8 cellular contexts compared by ENCODE assay signal in genomic region chr1:70206833-70207232, GRCh38. TPM values are rescaled to one million over a fixed set of nuclear protein-coding genes. Genes with fewer than 3 reads are reported as not detected.
DNase-seq lines count a peak whose midpoint lies in the region; ATAC-seq and TF ChIP-seq lines count a peak whose summit lies in the region.
"Not testable (repeated sequence)": the region's sequence is repeated elsewhere in the genome, so short reads cannot be mapped to it uniquely, and the experiment has no call there.

No MANE protein-coding gene starts in this region.

- H3K79me2 ChIP-seq in PC-9 (ENCODE audit: low read depth), result peaks cover 98% of the 10 kb centered on the region

- H3K4me1 Mint-ChIP-seq in activated T-helper 1 cell treated with anti-CD3 and anti-CD28 coated beads, Interleukin-12 subunit alpha, Interleukin-12 subunit beta, Interleukin-2, Interleukin-4 antibody, amounts not matched to agents 30 ng/mL and 10 ng/mL and 1 ng/mL, durations not matched to agents 14 hours and 24 hours and 36 hours (ENCODE audit: low read depth), result peaks cover 69% of the 10 kb centered on the region
- peaks cover 24 to 99% (median 64%) of the 10 kb centered on the region in 4 donors for H3K4me1 Mint-ChIP-seq in naive thymus-derived CD8-positive, alpha-beta T cell
- peaks cover 48% of the 10 kb centered on the region for H3K4me1 Mint-ChIP-seq in stimulated activated memory B cell treated with anti-CD40 and anti-IgM and Interleukin-4, amounts not matched to agents 10 μg/mL and 1 μg/mL and 100 μg/mL, for 72 hours

- H3K9me2 ChIP-seq in PC-9 (ENCODE audit: insufficient read depth), result not testable (repeated sequence)

- not testable (repeated sequence) for H2AFZ ChIP-seq in PC-9

- POLR2A ChIA-PET in A673 (lab: Charles Lee; ENCODE audit: low non-redundant PET), result not testable (repeated sequence)
- POLR2A ChIA-PET in PC-9 (lab: Charles Lee; ENCODE audit: unreplicated experiment), result interaction anchor here (0.7 kb wide), 1 partner anchor 15 kb away, joined by 6 read pairs; the partner anchor contains the start of gene SRSF11
- POLR2A ChIA-PET in naive thymus-derived CD8-positive, alpha-beta T cell (lab: Charles Lee), result interaction anchor here (0.7 to 4.9 kb wide), 5 partner anchors 15 to 874 kb away, joined by 3 to 49 read pairs (median 4); partner anchors contain the start of genes ANKRD13C, CTH, SRSF11 and ZRANB2

- not testable (repeated sequence) for TF ChIP-seq CTCF in A673 (conservative IDR thresholded peaks at IDR 0.05; ENCODE audit: low read depth, low read length); PC-9 (conservative IDR thresholded peaks at IDR 0.05); coronary artery (IDR thresholded peaks at IDR 0.05); right atrium auricular region (IDR thresholded peaks at IDR 0.05)

- H4K20me1 ChIP-seq in PC-9 (ENCODE audit: insufficient read depth), result peaks cover 14% of the 10 kb centered on the region; the same call in 1 of the 2 replicates

- peak overlapping the region; percentile 100 for H3K4me3 Mint-ChIP-seq in activated T-helper 1 cell treated with anti-CD3 and anti-CD28 coated beads, Interleukin-12 subunit alpha, Interleukin-12 subunit beta, Interleukin-2, Interleukin-4 antibody, amounts not matched to agents 30 ng/mL and 10 ng/mL and 1 ng/mL, durations not matched to agents 14 hours and 24 hours and 36 hours
- H3K4me3 Mint-ChIP-seq in naive thymus-derived CD8-positive, alpha-beta T cell, result peak overlapping the region; percentile 94 to 99 (median 97)
- peak overlapping the region; percentile 97 for H3K4me3 Mint-ChIP-seq in stimulated activated memory B cell treated with anti-CD40 and anti-IgM and Interleukin-4, amounts not matched to agents 10 μg/mL and 1 μg/mL and 100 μg/mL, for 72 hours

- CTCF ChIA-PET in A673 (lab: Charles Lee), result not testable (repeated sequence)
- CTCF ChIA-PET in PC-9 (lab: Charles Lee), result interaction anchor here (0.7 kb wide), 1 partner anchor 79 kb away, joined by 14 read pairs; no protein-coding TSS in a partner anchor

- peak overlapping the region; percentile 95 for H3K4me2 ChIP-seq in PC-9

- H3K9me3 Mint-ChIP-seq in activated T-helper 1 cell treated with anti-CD3 and anti-CD28 coated beads, Interleukin-12 subunit alpha, Interleukin-12 subunit beta, Interleukin-2, Interleukin-4 antibody, amounts not matched to agents 30 ng/mL and 10 ng/mL and 1 ng/mL, durations not matched to agents 14 hours and 24 hours and 36 hours; naive thymus-derived CD8-positive, alpha-beta T cell; stimulated activated memory B cell treated with anti-CD40 and anti-IgM and Interleukin-4, amounts not matched to agents 10 μg/mL and 1 μg/mL and 100 μg/mL, for 72 hours: not testable (repeated sequence)

- not testable (repeated sequence) for H3F3A ChIP-seq in PC-9 (ENCODE audit: insufficient read depth, low read depth)

- not testable (repeated sequence) for DNase-seq in A673 (ENCODE audit: low spot score); HAP-1 (ENCODE audit: low spot score in 2 of 2); PC-9; activated T-helper 1 cell treated with anti-CD3 and anti-CD28 coated beads, Interleukin-12 subunit alpha, Interleukin-12 subunit beta, Interleukin-2, Interleukin-4 antibody, amounts not matched to agents 30 ng/mL and 10 ng/mL and 1 ng/mL, durations not matched to agents 14 hours and 24 hours and 36 hours (ENCODE audit: low spot score); coronary artery (ENCODE audit: low spot score); right atrium auricular region (ENCODE audit: low spot score); naive thymus-derived CD8-positive, alpha-beta T cell

- peaks cover 21% of the 10 kb centered on the region for H3K36me3 Mint-ChIP-seq in activated T-helper 1 cell treated with anti-CD3 and anti-CD28 coated beads, Interleukin-12 subunit alpha, Interleukin-12 subunit beta, Interleukin-2, Interleukin-4 antibody, amounts not matched to agents 30 ng/mL and 10 ng/mL and 1 ng/mL, durations not matched to agents 14 hours and 24 hours and 36 hours (ENCODE audit: low read depth)
- H3K36me3 Mint-ChIP-seq in naive thymus-derived CD8-positive, alpha-beta T cell, result peaks cover 0 to 25% (median 0%) of the 10 kb centered on the region in 3 donors
- H3K36me3 Mint-ChIP-seq in stimulated activated memory B cell treated with anti-CD40 and anti-IgM and Interleukin-4, amounts not matched to agents 10 μg/mL and 1 μg/mL and 100 μg/mL, for 72 hours, result not testable (repeated sequence)

- BruUV-seq in A673 (replicated peaks; lab: Mats Ljungman, UMichigan); PC-9 (replicated peaks; lab: Mats Ljungman, UMichigan): not testable (repeated sequence)

- H3K4me1 ChIP-seq in A673 (ENCODE audit: insufficient read depth, low read length, poor library complexity, severe bottlenecking) (peaks cover 15% of the 10 kb centered on the region), HAP-1 (peaks cover 28% of the 10 kb centered on the region), PC-9 (replicated peaks; ENCODE audit: insufficient read depth) (peaks cover 17% of the 10 kb centered on the region), right atrium auricular region (peaks cover 0 to 41% of the 10 kb centered on the region in 2 donors)

- intact Hi-C loops in A673 (cut with micrococcal nuclease; ENCODE audit: unreplicated experiment) (loop anchor here (5.0 kb wide), 1 partner anchor 155 kb away; no protein-coding TSS in a partner anchor), PC-9 (cut with micrococcal nuclease; ENCODE audit: unreplicated experiment) (loop anchor here (5.0 to 10.0 kb wide), 2 partner anchors 172 to 205 kb away; partner anchors contain the start of gene CTH)
- intact Hi-C loops in activated T-helper 1 cell treated with anti-CD3 and anti-CD28 coated beads, Interleukin-12 subunit alpha, Interleukin-12 subunit beta, Interleukin-2, Interleukin-4 antibody, amounts not matched to agents 30 ng/mL and 10 ng/mL and 1 ng/mL, durations not matched to agents 14 hours and 24 hours and 36 hours (cut with micrococcal nuclease), result not testable (repeated sequence)

- not testable (repeated sequence) for H3K9me3 ChIP-seq in A673 (ENCODE audit: low read depth, low read length, poor library complexity, severe bottlenecking); HAP-1; PC-9 (ENCODE audit: insufficient read depth, low read depth); right atrium auricular region

- H3K4me3 ChIP-seq in A673 (ENCODE audit: low read depth, low read length, poor library complexity, severe bottlenecking) (peak overlapping the region; percentile 67), HAP-1 (peak overlapping the region; percentile 77), PC-9 (peak overlapping the region; percentile 85), coronary artery (peak overlapping the region; percentile 70), right atrium auricular region (peak overlapping the region; percentile 75 to 93)

- not testable (repeated sequence) for H3K27me3 Mint-ChIP-seq in activated T-helper 1 cell treated with anti-CD3 and anti-CD28 coated beads, Interleukin-12 subunit alpha, Interleukin-12 subunit beta, Interleukin-2, Interleukin-4 antibody, amounts not matched to agents 30 ng/mL and 10 ng/mL and 1 ng/mL, durations not matched to agents 14 hours and 24 hours and 36 hours (ENCODE audit: insufficient read depth); naive thymus-derived CD8-positive, alpha-beta T cell; stimulated activated memory B cell treated with anti-CD40 and anti-IgM and Interleukin-4, amounts not matched to agents 10 μg/mL and 1 μg/mL and 100 μg/mL, for 72 hours

- H3K27ac ChIP-seq in A673 (ENCODE audit: low read depth, low read length, poor library complexity, severe bottlenecking) (peak overlapping the region; percentile 91), coronary artery (peak overlapping the region in 1 of 2 donors; percentile 80), right atrium auricular region (peak overlapping the region in 1 of 2 donors; percentile 1)
- H3K27ac ChIP-seq in PC-9, result not testable (repeated sequence)

- in situ Hi-C loops in HAP-1 (cut with MboI; ENCODE audit: low sequenced_read_pairs), result not testable (repeated sequence)

- ATAC-seq in naive thymus-derived CD8-positive, alpha-beta T cell; stimulated activated memory B cell treated with anti-CD40 and anti-IgM and Interleukin-4, amounts not matched to agents 10 μg/mL and 1 μg/mL and 100 μg/mL, for 72 hours: not testable (repeated sequence)

- peaks cover 13% of the 10 kb centered on the region for H3K36me3 ChIP-seq in A673 (ENCODE audit: insufficient read depth, low read length, poor library complexity, severe bottlenecking)
- H3K36me3 ChIP-seq in HAP-1 (replicated peaks); right atrium auricular region: not testable (repeated sequence)
- 0 out of 2 replicates have a peak, but pooled peaks cover 20% of the 10 kb centered on the region for H3K36me3 ChIP-seq in PC-9 (ENCODE audit: low read depth)

- H3K27ac Mint-ChIP-seq in activated T-helper 1 cell treated with anti-CD3 and anti-CD28 coated beads, Interleukin-12 subunit alpha, Interleukin-12 subunit beta, Interleukin-2, Interleukin-4 antibody, amounts not matched to agents 30 ng/mL and 10 ng/mL and 1 ng/mL, durations not matched to agents 14 hours and 24 hours and 36 hours, result peak overlapping the region; percentile 55
- H3K27ac Mint-ChIP-seq in naive thymus-derived CD8-positive, alpha-beta T cell, result peak overlapping the region in 8 of 10 donors; percentile 98 to 100 (median 99)
- not testable (repeated sequence) for H3K27ac Mint-ChIP-seq in stimulated activated memory B cell treated with anti-CD40 and anti-IgM and Interleukin-4, amounts not matched to agents 10 μg/mL and 1 μg/mL and 100 μg/mL, for 72 hours

- H3K27me3 ChIP-seq in A673 (replicated peaks; ENCODE audit: insufficient read depth, low read depth, low read length, poor library complexity); HAP-1 (ENCODE audit: low read depth); PC-9 (ENCODE audit: insufficient read depth, low read depth); right atrium auricular region: not testable (repeated sequence)

RNA-seq across cellular contexts. Expression of gene LRRC40, which starts 1.5 kb away (rescaled TPM):
- total RNA-seq in A673 (2021) (32.7 and 33.3 TPM in 2 replicates), PC-9 (2021) (10.6 and 12.0 TPM in 2 replicates), right atrium auricular region (10 to 100 TPM in 1 of 2 donors, 1 to 10 TPM in 1; 8.1 to 14.5 TPM)
- 22.6 and 23.4 TPM in 2 replicates for total RNA-seq in activated T-helper 1 cell treated with anti-CD3 and anti-CD28 coated beads, Interleukin-12 subunit alpha, Interleukin-12 subunit beta, Interleukin-2, Interleukin-4 antibody, amounts not matched to agents 30 ng/mL and 10 ng/mL and 1 ng/mL, durations not matched to agents 14 hours and 24 hours and 36 hours
- total RNA-seq in naive thymus-derived CD8-positive, alpha-beta T cell, result 10 to 100 TPM; 12.7 to 12.9 TPM
- polyA plus RNA-seq in naive thymus-derived CD8-positive, alpha-beta T cell, result 1 to 10 TPM; 4.6 to 7.4 (median 5.0) TPM

RNA-seq across cellular contexts. Expression of gene SRSF11, which starts 14.3 kb away (rescaled TPM):
- 217 and 224 TPM in 2 replicates for total RNA-seq in A673 (2021)
- 153 and 199 TPM in 2 replicates for total RNA-seq in PC-9 (2021)
- total RNA-seq in activated T-helper 1 cell treated with anti-CD3 and anti-CD28 coated beads, Interleukin-12 subunit alpha, Interleukin-12 subunit beta, Interleukin-2, Interleukin-4 antibody, amounts not matched to agents 30 ng/mL and 10 ng/mL and 1 ng/mL, durations not matched to agents 14 hours and 24 hours and 36 hours, result 199 and 202 TPM in 2 replicates
- 10 to 100 TPM; 38.4 to 47.9 TPM for total RNA-seq in right atrium auricular region
- 100 to 1,000 TPM; 411 to 412 TPM for total RNA-seq in naive thymus-derived CD8-positive, alpha-beta T cell
- polyA plus RNA-seq in naive thymus-derived CD8-positive, alpha-beta T cell, result 10 to 100 TPM; 75.7 to 94.6 (median 89.1) TPM
